In the genomic region with DNA sequence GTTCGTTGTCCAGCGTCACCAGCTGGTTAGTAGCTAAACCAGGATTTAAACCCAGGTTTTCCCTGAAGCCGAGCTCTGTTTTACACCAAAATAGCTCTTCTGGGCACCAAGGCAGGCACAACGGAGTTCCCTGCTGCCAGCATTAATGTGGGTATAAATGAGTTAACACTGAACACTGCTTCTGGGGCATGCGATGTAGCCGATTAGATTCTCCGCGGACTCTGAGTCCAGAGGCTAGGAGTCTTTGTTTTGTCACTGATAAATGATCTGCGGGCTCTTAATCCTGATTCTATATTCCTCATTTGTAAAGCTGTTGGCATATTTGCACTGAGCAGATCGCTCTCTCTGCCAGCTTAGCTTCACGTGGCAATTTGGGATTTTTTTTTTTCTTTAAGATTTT, we compare ENCODE assay signal across 15 cellular contexts. TPM values are rescaled to one million over a fixed set of nuclear protein-coding genes. Genes with fewer than 3 reads are reported as not detected.
DNase-seq lines count a peak whose midpoint lies in the region; ATAC-seq, FAIRE-seq and TF ChIP-seq lines count a peak whose summit lies in the region.
"Had no signal": no experiment of that assay in that cellular context is flagged by ENCODE, and none has a peak within 500 bp of the region (broad histone marks: within the 10 kb centered on the region; RNA-seq: fewer than 3 reads in every experiment).

No MANE protein-coding gene starts in this region.

- H3K27me3 ChIP-seq in breast epithelium = no peaks in the 10 kb centered on the region
- peaks cover 4% of the 10 kb centered on the region for H3K27me3 ChIP-seq in osteoblast (ENCODE audit: insufficient read depth, low read length)
- H3K27me3 ChIP-seq in CD4-positive, alpha-beta T cell (ENCODE audit: control insufficient read depth, insufficient read depth, low read length) = peaks cover 4% of the 10 kb centered on the region
- H3K27me3 ChIP-seq: ovary had no signal

- POLR2A ChIA-PET in MCF 10A (lab: Yijun Ruan, JAX) = interaction anchor here (0.9 to 5.8 kb wide), 16 partner anchors 8 to 307 kb away, joined by 3 to 66 read pairs (median 7); partner anchors contain the start of gene LDLRAD3
- POLR2A ChIA-PET in CD4-positive, alpha-beta T cell (lab: Charles Lee) = no interaction called here

- H3K36me3 ChIP-seq in breast epithelium (no peaks in the 10 kb centered on the region), osteoblast (ENCODE audit: insufficient read depth, low read length) (no peaks in the 10 kb centered on the region)
- H3K36me3 ChIP-seq: ovary, tibial artery had no signal

- no peak for TF ChIP-seq POLR2A in breast epithelium (IDR thresholded peaks at IDR 0.05)

- peak overlapping the region; percentile 59 for H3K4me2 ChIP-seq in osteoblast (ENCODE audit: insufficient read depth, low read length)

- peak overlapping the region in 1 of 2 donors; percentile 69 for H3K27ac ChIP-seq in breast epithelium
- no peak overlapping the region for H3K27ac ChIP-seq in osteoblast (ENCODE audit: low read depth, low read length)
- H3K27ac ChIP-seq in CD4-positive, alpha-beta T cell (ENCODE audit: low read depth, low read length) = no peak overlapping the region
- H3K27ac ChIP-seq: ovary, tibial artery had no signal

- FAIRE-seq in D721Med (lab: Jason Lieb, UNC) = no peak

- peaks cover 11% of the 10 kb centered on the region for H3K4me1 Mint-ChIP-seq in MCF 10A (ENCODE audit: insufficient read depth, unreplicated experiment)
- H3K4me1 Mint-ChIP-seq in CD4-positive, alpha-beta T cell (ENCODE audit: low read depth) = no peaks in the 10 kb centered on the region
- H3K4me1 Mint-ChIP-seq: activated CD8-positive, alpha-beta memory T cell treated with anti-CD3 and anti-CD28 coated beads, Interleukin-2, amount 10 ng/mL, durations not matched to agents 7 days and 5 days had no signal

- H3K4me1 ChIP-seq in breast epithelium (no peaks in the 10 kb centered on the region), osteoblast (ENCODE audit: insufficient read depth, low read length) (peaks cover 7% of the 10 kb centered on the region)

- no peak overlapping the region for H3K4me3 ChIP-seq in breast epithelium
- H3K4me3 ChIP-seq in osteoblast (ENCODE audit: insufficient read depth, low read length) = peak overlapping the region; percentile 31
- H3K4me3 ChIP-seq: ovary, tibial artery had no signal

- ATAC-seq in CD4-positive, alpha-beta T cell (ENCODE audit: poor library complexity) = no peak
- no peak for ATAC-seq in HG03520 (IDR thresholded peaks at IDR 0.05; ENCODE audit: unreplicated experiment)
- ATAC-seq: activated CD8-positive, alpha-beta memory T cell treated with anti-CD3 and anti-CD28 coated beads, Interleukin-2, amount 10 ng/mL, durations not matched to agents 7 days and 5 days; left ventricle myocardium superior had no signal

- TF ChIP-seq CTCF in MCF 10A (IDR thresholded peaks at IDR 0.05; ENCODE audit: unreplicated experiment) (no peak), breast epithelium (IDR thresholded peaks at IDR 0.05) (no peak), osteoblast (IDR thresholded peaks at IDR 0.05; ENCODE audit: extremely low read depth, low read depth, low read length) (no peak), D721Med (IDR thresholded peaks at IDR 0.05; ENCODE audit: insufficient read depth, missing control alignments) (no peak)
- no peak for TF ChIP-seq CTCF in CD4-positive, alpha-beta T cell (IDR thresholded peaks at IDR 0.05)

- no peak overlapping the region for H3K4me3 Mint-ChIP-seq in MCF 10A (ENCODE audit: unreplicated experiment)
- H3K4me3 Mint-ChIP-seq in CD4-positive, alpha-beta T cell = no peak overlapping the region
- H3K4me3 Mint-ChIP-seq: activated CD8-positive, alpha-beta memory T cell treated with anti-CD3 and anti-CD28 coated beads, Interleukin-2, amount 10 ng/mL, durations not matched to agents 7 days and 5 days had no signal

- H3K79me2 ChIP-seq in osteoblast (ENCODE audit: insufficient read depth, low read length) = no peaks in the 10 kb centered on the region

- H3K9me3 ChIP-seq in breast epithelium (no peaks in the 10 kb centered on the region), osteoblast (ENCODE audit: low read depth, low read length) (no peaks in the 10 kb centered on the region)
- no peaks in the 10 kb centered on the region for H3K9me3 ChIP-seq in CD4-positive, alpha-beta T cell (ENCODE audit: control insufficient read depth, low read length)

- CTCF ChIA-PET in MCF 10A (lab: Yijun Ruan, JAX) = interaction anchor here (0.6 to 1.5 kb wide), 9 partner anchors 10 to 338 kb away, joined by 3 to 8 read pairs (median 4); no protein-coding TSS in a partner anchor
- CTCF ChIA-PET in CD4-positive, alpha-beta T cell (lab: Charles Lee) = no interaction called here

- H3K36me3 Mint-ChIP-seq in MCF 10A (ENCODE audit: insufficient read depth, unreplicated experiment) = no peaks in the 10 kb centered on the region
- H3K36me3 Mint-ChIP-seq in CD4-positive, alpha-beta T cell (ENCODE audit: low read depth) = no peaks in the 10 kb centered on the region
- H3K36me3 Mint-ChIP-seq: activated CD8-positive, alpha-beta memory T cell treated with anti-CD3 and anti-CD28 coated beads, Interleukin-2, amount 10 ng/mL, durations not matched to agents 7 days and 5 days; CD14-positive monocyte had no signal

- peak overlapping the region; percentile 91 for H3K27ac Mint-ChIP-seq in MCF 10A (ENCODE audit: low read depth, unreplicated experiment)
- no peak overlapping the region for H3K27ac Mint-ChIP-seq in CD4-positive, alpha-beta T cell
- H3K27ac Mint-ChIP-seq: activated CD8-positive, alpha-beta memory T cell treated with anti-CD3 and anti-CD28 coated beads, Interleukin-2, amount 10 ng/mL, durations not matched to agents 7 days and 5 days had no signal

- no peak for DNase-seq in MCF 10A (ENCODE audit: unreplicated experiment)
- DNase-seq in breast epithelium (ENCODE audit: low spot score in 2 of 2) = no peak
- peak; percentile 46 for DNase-seq in cerebellum (ENCODE audit: low spot score)
- no peak for DNase-seq in osteoblast (ENCODE audit: insufficient read length, low spot score, missing footprints)
- no peak for DNase-seq in CD4-positive, alpha-beta T cell
- no peak for DNase-seq in D721Med (ENCODE audit: insufficient read length, low spot score)
- no peak for DNase-seq in DMS79 (lab: John Stamatoyannopoulos, UW)
- DNase-seq: activated CD8-positive, alpha-beta memory T cell treated with anti-CD3 and anti-CD28 coated beads, Interleukin-2, amount 10 ng/mL, durations not matched to agents 7 days and 5 days; activated gamma-delta T cell; NCI-H446 treated with DMSO at 0.1 percent for 48 hours had no signal

- H4K20me1 ChIP-seq in osteoblast (ENCODE audit: insufficient read depth, low read length) = no peaks in the 10 kb centered on the region

- H3K9me3 Mint-ChIP-seq in MCF 10A (ENCODE audit: unreplicated experiment) = no peaks in the 10 kb centered on the region
- no peaks in the 10 kb centered on the region for H3K9me3 Mint-ChIP-seq in CD4-positive, alpha-beta T cell

- BruUV-seq in MCF 10A (replicated peaks; lab: Mats Ljungman, UMichigan) = TSS peak; percentile 97

- no peaks in the 10 kb centered on the region for H3K27me3 Mint-ChIP-seq in MCF 10A (ENCODE audit: insufficient read depth, unreplicated experiment)
- peaks cover 32% of the 10 kb centered on the region for H3K27me3 Mint-ChIP-seq in CD4-positive, alpha-beta T cell

- intact Hi-C loops in MCF 10A (cut with micrococcal nuclease) = loop anchor here (5.0 kb wide), 1 partner anchor 310 kb away; the partner anchor contains the start of gene FJX1
- intact Hi-C loops in breast epithelium (cut with DNase I; ENCODE audit: low total_unique reads) = no loop called here
- intact Hi-C loops in CD4-positive, alpha-beta T cell (cut with DNase I, micrococcal nuclease) = no loop called here

- peak overlapping the region; percentile 64 for H2AFZ ChIP-seq in osteoblast (ENCODE audit: low read length)

RNA-seq across cellular contexts. Expression of gene LDLRAD3, which starts 16.8 kb away (rescaled TPM):
- 39.2 and 55.7 TPM in 2 replicates for total RNA-seq in MCF 10A (2022)
- total RNA-seq in breast epithelium = 10 to 100 TPM; 20.3 to 45.4 (median 40.6) TPM
- total RNA-seq in cerebellum = 43.0 TPM
- total RNA-seq in osteoblast = 8.5 and 10.5 TPM in 2 replicates
- total RNA-seq in CD4-positive, alpha-beta T cell = under 1 TPM; 0.19 to 0.20 TPM
- total RNA-seq: activated CD8-positive, alpha-beta memory T cell treated with anti-CD3 and anti-CD28 coated beads, Interleukin-2, amount 10 ng/mL, durations not matched to agents 7 days and 5 days had no signal
